ENCODE assay signal across 8 cellular contexts in the genomic region with DNA sequence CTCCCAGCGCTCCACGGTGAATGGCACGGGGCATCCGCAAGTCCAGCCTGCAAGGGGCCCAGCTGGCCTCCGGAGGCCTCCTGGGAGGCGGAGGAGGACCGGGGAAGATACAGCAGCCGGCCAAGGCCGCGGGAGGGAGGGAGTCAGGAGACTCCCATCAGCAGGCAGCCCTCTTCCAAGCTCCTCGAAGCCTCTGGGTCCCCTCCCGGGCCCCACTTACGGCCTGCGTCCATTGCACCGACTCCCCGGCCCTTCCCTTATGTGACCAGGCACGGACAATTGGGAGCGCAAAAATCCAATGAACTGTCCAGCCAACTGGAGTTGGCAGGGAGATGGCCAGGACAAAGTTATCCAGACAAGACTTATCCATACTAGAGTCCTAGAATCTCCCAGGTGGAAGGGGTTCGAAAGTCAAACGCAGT. TPM values are rescaled to one million over a fixed set of nuclear protein-coding genes. Genes with fewer than 3 reads are reported as not detected.
A peak's percentile ranks its signal among the peaks of the same experiment; 100 is the strongest.
DNase-seq lines count a peak whose midpoint lies in the region; ATAC-seq and TF ChIP-seq lines count a peak whose summit lies in the region.

No MANE protein-coding gene starts in this region.

- H3K79me2 ChIP-seq in OCI-LY3 (ENCODE audit: low read length), result no peaks in the 10 kb centered on the region

- POLR2A ChIA-PET in CD8-positive, alpha-beta T cell (lab: Charles Lee), result interaction anchor here (1.1 to 1.6 kb wide), 2 partner anchors 9 to 17 kb away, joined by 4 to 5 read pairs; a partner anchor contains a TSS

- H3K27ac ChIP-seq in CD8-positive, alpha-beta T cell (ENCODE audit: low read depth, low read length), result peak overlapping the region; percentile 45
- no peak overlapping the region for H3K27ac ChIP-seq in OCI-LY3 (ENCODE audit: low read length)

- no peak for TF ChIP-seq CTCF in CD8-positive, alpha-beta T cell (IDR thresholded peaks at IDR 0.05)
- no peak for TF ChIP-seq CTCF in OCI-LY3 (IDR thresholded peaks at IDR 0.05; ENCODE audit: low read depth, low read length)
- TF ChIP-seq CTCF in epithelial cell of esophagus (IDR thresholded peaks at IDR 0.05; ENCODE audit: insufficient read depth, low read depth, low read length, missing control alignments), result no peak

- peaks cover 22% of the 10 kb centered on the region for H3K36me3 Mint-ChIP-seq in CD8-positive, alpha-beta T cell
- H3K36me3 Mint-ChIP-seq in naive B cell, result no peaks in the 10 kb centered on the region

- H3K27ac Mint-ChIP-seq in CD8-positive, alpha-beta T cell, result peak overlapping the region; percentile 88
- peak overlapping the region in 1 of 6 donors; percentile 57 for H3K27ac Mint-ChIP-seq in naive B cell

- H3K36me3 ChIP-seq in CD8-positive, alpha-beta T cell (ENCODE audit: insufficient read depth, low read length), result no peaks in the 10 kb centered on the region
- no peaks in the 10 kb centered on the region for H3K36me3 ChIP-seq in OCI-LY3 (replicated peaks; ENCODE audit: low read depth, low read length)

- peaks cover 12% of the 10 kb centered on the region for H3K4me1 ChIP-seq in CD8-positive, alpha-beta T cell (ENCODE audit: insufficient read depth, low read length)
- peaks cover 4% of the 10 kb centered on the region; the same call in 1 of the 2 replicates for H3K4me1 ChIP-seq in OCI-LY3 (ENCODE audit: low read length)

- H3K4me1 Mint-ChIP-seq in CD8-positive, alpha-beta T cell (ENCODE audit: low read depth), result peaks cover 32% of the 10 kb centered on the region
- peaks cover 13 to 27% (median 19%) of the 10 kb centered on the region in 3 donors for H3K4me1 Mint-ChIP-seq in naive B cell

- ATAC-seq in CD8-positive, alpha-beta T cell, result no peak
- ATAC-seq in naive B cell (ENCODE audit: low read depth in 2 of 2) (no peak), GM21423 (IDR thresholded peaks at IDR 0.05; ENCODE audit: unreplicated experiment) (no peak), GM21619 (IDR thresholded peaks at IDR 0.05; ENCODE audit: unreplicated experiment) (no peak)

- H2AFZ ChIP-seq in OCI-LY3 (ENCODE audit: low read depth, low read length), result peak overlapping the region; percentile 92

- H3K9me3 Mint-ChIP-seq in CD8-positive, alpha-beta T cell, result no peaks in the 10 kb centered on the region
- H3K9me3 Mint-ChIP-seq in naive B cell, result no peaks in the 10 kb centered on the region

- H3K4me3 ChIP-seq in CD8-positive, alpha-beta T cell (ENCODE audit: low read depth, low read length), result peak overlapping the region; percentile 53
- H3K4me3 ChIP-seq in OCI-LY3 (ENCODE audit: low read length) (peak overlapping the region; percentile 82), epithelial cell of esophagus (ENCODE audit: low read length) (peak overlapping the region; percentile 63)

- H3K4me3 Mint-ChIP-seq in CD8-positive, alpha-beta T cell, result peak overlapping the region; percentile 91
- H3K4me3 Mint-ChIP-seq in naive B cell, result peak overlapping the region; percentile 89 to 99 (median 96)

- H3K4me2 ChIP-seq in OCI-LY3 (ENCODE audit: low read length), result peak overlapping the region; percentile 89

- no peaks in the 10 kb centered on the region for H3K9me3 ChIP-seq in CD8-positive, alpha-beta T cell (ENCODE audit: low read length)
- H3K9me3 ChIP-seq in OCI-LY3 (ENCODE audit: insufficient read depth, low read length), result no peaks in the 10 kb centered on the region

- DNase-seq in CD8-positive, alpha-beta T cell, result no peak
- DNase-seq in epithelial cell of esophagus (ENCODE audit: low read depth), result no peak
- DNase-seq in naive B cell, result no peak
- no peak for DNase-seq in HuH-7.5 (ENCODE audit: low spot score)
- no peak for DNase-seq in NCI-H524 treated with DMSO at 0.1 percent for 48 hours (lab: John Stamatoyannopoulos, UW)

- H4K20me1 ChIP-seq in OCI-LY3 (ENCODE audit: insufficient read depth, low read length), result no peaks in the 10 kb centered on the region

- CTCF ChIA-PET in CD8-positive, alpha-beta T cell (lab: Charles Lee), result interaction anchor here (0.8 to 1.4 kb wide), 3 partner anchors 9 to 18 kb away, joined by 3 to 4 read pairs (median 4); no protein-coding TSS in a partner anchor

- peak overlapping the region; percentile 65; the same call in 1 of the 2 replicates for H3K9ac ChIP-seq in OCI-LY3 (ENCODE audit: low read length)

- H3K27me3 Mint-ChIP-seq in CD8-positive, alpha-beta T cell (ENCODE audit: low read depth), result peaks cover 2% of the 10 kb centered on the region
- peaks cover 2 to 10% (median 4%) of the 10 kb centered on the region in 3 donors for H3K27me3 Mint-ChIP-seq in naive B cell

- H3K27me3 ChIP-seq in CD8-positive, alpha-beta T cell (ENCODE audit: insufficient read depth, low read length), result no peaks in the 10 kb centered on the region
- 0 out of 2 replicates have a peak, but pooled peaks cover under 1% of the 10 kb centered on the region for H3K27me3 ChIP-seq in OCI-LY3 (ENCODE audit: low read depth, low read length)

- intact Hi-C loops in CD8-positive, alpha-beta T cell (cut with DNase I, micrococcal nuclease), result no loop called here

RNA-seq across cellular contexts. Expression of a gene that starts 0.7 kb away (rescaled TPM):
- total RNA-seq in CD8-positive, alpha-beta T cell, result 10 to 100 TPM; 62.9 to 70.0 TPM
- polyA plus RNA-seq in naive B cell (ENCODE audit: low read depth in 6 of 6), result 1 to 10 TPM in 5 of 6 donors, not detected in 1; 1.2 to 4.0 (median 1.8) TPM

RNA-seq across cellular contexts. Expression of a gene that starts 17.2 kb away (rescaled TPM):
- 10 to 100 TPM; 70.2 to 71.3 TPM for total RNA-seq in CD8-positive, alpha-beta T cell
- 1 to 10 TPM; 2.1 to 4.5 (median 2.7) TPM for polyA plus RNA-seq in naive B cell (ENCODE audit: low read depth in 6 of 6)
